In genomic region chr7:156533420-156533819, GRCh38 we compare ENCODE assay signal across 28 cellular contexts.
"Had no signal": no experiment of that assay in that cellular context is flagged by ENCODE, and none has a peak within 500 bp of the region (broad histone marks: within the 10 kb centered on the region; RNA-seq: fewer than 3 reads in every experiment).

No MANE protein-coding gene starts in this region.

- H3K9me3 Mint-ChIP-seq: dendritic cell treated with granulocyte-macrophage colony-stimulating factor and Interleukin-4, amounts not matched to agents 40 ng/mL and 50 ng/mL, for 4 days; effector memory CD8-positive, alpha-beta T cell; endodermal cell had no signal

- H3K27ac Mint-ChIP-seq: dendritic cell treated with granulocyte-macrophage colony-stimulating factor and Interleukin-4, amounts not matched to agents 40 ng/mL and 50 ng/mL, for 4 days; effector memory CD8-positive, alpha-beta T cell; endodermal cell had no signal

- H3K4me1 ChIP-seq: colonic mucosa, esophagus squamous epithelium, foreskin keratinocyte, gastrocnemius medialis, gastroesophageal sphincter, heart left ventricle, heart right ventricle had no signal

- H3K27me3 ChIP-seq: colonic mucosa, dorsolateral prefrontal cortex, esophagus squamous epithelium, foreskin keratinocyte, gastrocnemius medialis, gastroesophageal sphincter, heart left ventricle, hepatocyte had no signal

- DNase-seq: colonic mucosa; cortex of kidney; dermis blood vessel endothelial cell; dorsolateral prefrontal cortex; effector CD4-positive, alpha-beta T cell; effector CD8-positive, alpha-beta T cell; effector memory CD4-positive, alpha-beta T cell; effector memory CD8-positive, alpha-beta T cell; endodermal cell; erythroblast; esophagus squamous epithelium; foreskin fibroblast; foreskin keratinocyte; foreskin melanocyte; gastrocnemius medialis; glutamatergic neuron; head of caudate nucleus; heart left ventricle; heart right ventricle had no signal

- H3K36me3 ChIP-seq: colonic mucosa, esophagus squamous epithelium, gastrocnemius medialis, gastroesophageal sphincter, heart left ventricle, heart right ventricle had no signal

- H3K9me3 ChIP-seq: colonic mucosa, esophagus squamous epithelium, gastrocnemius medialis, gastroesophageal sphincter, heart left ventricle, heart right ventricle had no signal

- H3K79me2 ChIP-seq: hepatocyte had no signal

- H3K4me2 ChIP-seq: hepatocyte had no signal

- H2AFZ ChIP-seq: hepatocyte had no signal

- FAIRE-seq: colon, endometrium, endothelial cell of umbilical vein, frontal cortex had no signal

- H3K27ac ChIP-seq: colonic mucosa, coronary artery, dorsolateral prefrontal cortex, epithelial cell of prostate, esophagus squamous epithelium, foreskin keratinocyte, gastrocnemius medialis, gastroesophageal sphincter, heart left ventricle, heart right ventricle, hepatocyte had no signal

- H3K4me3 Mint-ChIP-seq: dendritic cell treated with granulocyte-macrophage colony-stimulating factor and Interleukin-4, amounts not matched to agents 40 ng/mL and 50 ng/mL, for 4 days; effector memory CD8-positive, alpha-beta T cell; endodermal cell had no signal

- H3K4me3 ChIP-seq: colonic mucosa, coronary artery, dorsolateral prefrontal cortex, esophagus squamous epithelium, gastrocnemius medialis, gastroesophageal sphincter, heart left ventricle, heart right ventricle, hepatocyte had no signal
